1 cellular context compared by ENCODE assay signal in genomic region chr14:69767369-69767999, GRCh38.
TF ChIP-seq lines count a peak whose summit lies in the region.

No MANE protein-coding gene starts in this region.

TF ChIP-seq in HEK293, 187 proteins besides CTCF, POLR2A, EP300 and RAD21 (continued from another document and continues in another):
- TF ChIP-seq ZNF362 (tag by site-specific recombination; IDR thresholded peaks at IDR 0.05) (no peak), ZNF48 (tag by site-specific recombination; IDR thresholded peaks at IDR 0.05) (no peak), ZNF138 (tag by site-specific recombination; IDR thresholded peaks at IDR 0.05; ENCODE audit: borderline replicate concordance) (no peak), ZNF645 (tag by site-specific recombination; IDR thresholded peaks at IDR 0.05) (no peak), ZNF426 (tag by site-specific recombination; IDR thresholded peaks at IDR 0.05) (no peak), ZNF202 (tag by site-specific recombination; IDR thresholded peaks at IDR 0.05; ENCODE audit: borderline replicate concordance) (no peak), ZNF2 (tag by site-specific recombination; IDR thresholded peaks at IDR 0.05) (no peak), ZNF777 (tag by site-specific recombination; IDR thresholded peaks at IDR 0.05; ENCODE audit: borderline replicate concordance) (0 out of 2 replicates have a peak, but pooled peaks have one; percentile 2), PATZ1 (tag by site-specific recombination; IDR thresholded peaks at IDR 0.05) (no peak; the same call in 1 of the 2 replicates), ZNF544 (tag by site-specific recombination; IDR thresholded peaks at IDR 0.05) (no peak), ZNF785 (tag by site-specific recombination; IDR thresholded peaks at IDR 0.05) (no peak), ZNF768 (tag by site-specific recombination; IDR thresholded peaks at IDR 0.05) (no peak), ZFP69B (tag by site-specific recombination; IDR thresholded peaks at IDR 0.05) (no peak), ZNF701 (tag by site-specific recombination; IDR thresholded peaks at IDR 0.05) (no peak), ZNF670 (tag by site-specific recombination; IDR thresholded peaks at IDR 0.05; ENCODE audit: low read depth) (no peak), BCL11B (tag by site-specific recombination; IDR thresholded peaks at IDR 0.05; ENCODE audit: low read depth) (no peak), ZBTB48 (tag by site-specific recombination; IDR thresholded peaks at IDR 0.05) (peak; percentile 62), GLIS2 (tag by site-specific recombination; IDR thresholded peaks at IDR 0.05) (no peak), ZNF280D (tag by site-specific recombination; IDR thresholded peaks at IDR 0.05) (no peak), ZNF830 (tag by site-specific recombination; IDR thresholded peaks at IDR 0.05; ENCODE audit: low read depth) (no peak), KLF7 (tag by site-specific recombination; IDR thresholded peaks at IDR 0.05; ENCODE audit: borderline replicate concordance) (no peak), ZNF518A (tag by site-specific recombination; conservative IDR thresholded peaks at IDR 0.05; ENCODE audit: low read depth) (no peak), ZNF274 (IDR thresholded peaks at IDR 0.05; ENCODE audit: low read length) (no peak), ZNF274 (tag by site-specific recombination; IDR thresholded peaks at IDR 0.05; ENCODE audit: borderline replicate concordance) (no peak), ZNF114 (tag by site-specific recombination; IDR thresholded peaks at IDR 0.05) (no peak), ZNF302 (tag by site-specific recombination; IDR thresholded peaks at IDR 0.05; ENCODE audit: low read depth) (no peak), ZNF76 (tag by site-specific recombination; IDR thresholded peaks at IDR 0.05; ENCODE audit: borderline replicate concordance, low read depth) (peak; percentile 29; the same call in 1 of the 2 replicates), PBX3 (CRISPR knock-in tag; IDR thresholded peaks at IDR 0.05) (no peak), HOXA7 (CRISPR knock-in tag; IDR thresholded peaks at IDR 0.05; ENCODE audit: borderline replicate concordance) (no peak), ZBTB8A (tag by site-specific recombination; IDR thresholded peaks at IDR 0.05) (peak; percentile 97), ZNF394 (tag by site-specific recombination; IDR thresholded peaks at IDR 0.05; ENCODE audit: borderline replicate concordance) (no peak), ZFP37 (tag by site-specific recombination; IDR thresholded peaks at IDR 0.05) (no peak), ZNF221 (tag by site-specific recombination; IDR thresholded peaks at IDR 0.05; ENCODE audit: borderline replicate concordance) (no peak), ZNF626 (tag by site-specific recombination; IDR thresholded peaks at IDR 0.05) (no peak), ZNF629 (tag by site-specific recombination; IDR thresholded peaks at IDR 0.05) (no peak), ZNF449 (tag by site-specific recombination; IDR thresholded peaks at IDR 0.05) (peak; percentile 61), ZSCAN4 (tag by site-specific recombination; IDR thresholded peaks at IDR 0.05) (no peak), ZFP3 (tag by site-specific recombination; IDR thresholded peaks at IDR 0.05; ENCODE audit: low read depth) (no peak), ZNF140 (tag by site-specific recombination; IDR thresholded peaks at IDR 0.05) (no peak), BCL6B (tag by site-specific recombination; IDR thresholded peaks at IDR 0.05) (no peak), ZNF548 (tag by site-specific recombination; IDR thresholded peaks at IDR 0.05) (no peak), ZFHX2 (tag by site-specific recombination; conservative IDR thresholded peaks at IDR 0.05) (peak; percentile 89), ZNF610 (tag by site-specific recombination; IDR thresholded peaks at IDR 0.05; ENCODE audit: borderline replicate concordance) (no peak)
